Comparison of ENCODE assay signal across 1 cellular context in the genomic region with DNA sequence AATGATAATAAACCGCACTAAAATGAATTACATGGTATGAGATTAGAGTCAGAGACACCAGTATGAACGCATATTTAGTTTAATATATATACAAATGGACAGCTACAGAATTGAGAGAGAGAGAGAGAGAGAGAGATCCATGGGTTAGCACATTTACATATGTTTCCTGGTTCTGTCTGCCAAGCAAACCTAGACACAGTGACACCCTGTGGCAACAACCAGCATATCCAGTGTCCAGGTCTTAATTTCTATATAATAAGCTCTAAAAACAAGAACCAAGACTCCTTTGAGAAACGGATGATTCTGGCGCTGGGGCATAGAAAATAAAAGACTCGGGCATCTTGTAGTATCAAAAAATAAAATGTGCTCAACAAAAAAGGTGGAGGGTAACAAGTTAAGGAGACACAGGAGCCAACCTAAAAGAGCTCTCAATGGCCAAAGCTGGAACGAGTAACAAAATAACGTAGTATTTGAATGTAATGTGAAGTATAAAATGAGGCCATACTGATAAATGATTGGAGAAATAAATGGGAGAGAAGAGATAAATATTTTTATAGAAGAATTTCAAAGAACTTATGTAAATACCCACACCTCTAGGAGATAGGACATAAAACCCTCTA.
A peak's percentile ranks its signal among the peaks of the same experiment; 100 is the strongest.
TF ChIP-seq lines count a peak whose summit lies in the region.

No MANE protein-coding gene starts in this region.

TF ChIP-seq in H1, 55 proteins besides CTCF, POLR2A, EP300 and RAD21 (continued from another document):
- TF ChIP-seq, protein P1, sequence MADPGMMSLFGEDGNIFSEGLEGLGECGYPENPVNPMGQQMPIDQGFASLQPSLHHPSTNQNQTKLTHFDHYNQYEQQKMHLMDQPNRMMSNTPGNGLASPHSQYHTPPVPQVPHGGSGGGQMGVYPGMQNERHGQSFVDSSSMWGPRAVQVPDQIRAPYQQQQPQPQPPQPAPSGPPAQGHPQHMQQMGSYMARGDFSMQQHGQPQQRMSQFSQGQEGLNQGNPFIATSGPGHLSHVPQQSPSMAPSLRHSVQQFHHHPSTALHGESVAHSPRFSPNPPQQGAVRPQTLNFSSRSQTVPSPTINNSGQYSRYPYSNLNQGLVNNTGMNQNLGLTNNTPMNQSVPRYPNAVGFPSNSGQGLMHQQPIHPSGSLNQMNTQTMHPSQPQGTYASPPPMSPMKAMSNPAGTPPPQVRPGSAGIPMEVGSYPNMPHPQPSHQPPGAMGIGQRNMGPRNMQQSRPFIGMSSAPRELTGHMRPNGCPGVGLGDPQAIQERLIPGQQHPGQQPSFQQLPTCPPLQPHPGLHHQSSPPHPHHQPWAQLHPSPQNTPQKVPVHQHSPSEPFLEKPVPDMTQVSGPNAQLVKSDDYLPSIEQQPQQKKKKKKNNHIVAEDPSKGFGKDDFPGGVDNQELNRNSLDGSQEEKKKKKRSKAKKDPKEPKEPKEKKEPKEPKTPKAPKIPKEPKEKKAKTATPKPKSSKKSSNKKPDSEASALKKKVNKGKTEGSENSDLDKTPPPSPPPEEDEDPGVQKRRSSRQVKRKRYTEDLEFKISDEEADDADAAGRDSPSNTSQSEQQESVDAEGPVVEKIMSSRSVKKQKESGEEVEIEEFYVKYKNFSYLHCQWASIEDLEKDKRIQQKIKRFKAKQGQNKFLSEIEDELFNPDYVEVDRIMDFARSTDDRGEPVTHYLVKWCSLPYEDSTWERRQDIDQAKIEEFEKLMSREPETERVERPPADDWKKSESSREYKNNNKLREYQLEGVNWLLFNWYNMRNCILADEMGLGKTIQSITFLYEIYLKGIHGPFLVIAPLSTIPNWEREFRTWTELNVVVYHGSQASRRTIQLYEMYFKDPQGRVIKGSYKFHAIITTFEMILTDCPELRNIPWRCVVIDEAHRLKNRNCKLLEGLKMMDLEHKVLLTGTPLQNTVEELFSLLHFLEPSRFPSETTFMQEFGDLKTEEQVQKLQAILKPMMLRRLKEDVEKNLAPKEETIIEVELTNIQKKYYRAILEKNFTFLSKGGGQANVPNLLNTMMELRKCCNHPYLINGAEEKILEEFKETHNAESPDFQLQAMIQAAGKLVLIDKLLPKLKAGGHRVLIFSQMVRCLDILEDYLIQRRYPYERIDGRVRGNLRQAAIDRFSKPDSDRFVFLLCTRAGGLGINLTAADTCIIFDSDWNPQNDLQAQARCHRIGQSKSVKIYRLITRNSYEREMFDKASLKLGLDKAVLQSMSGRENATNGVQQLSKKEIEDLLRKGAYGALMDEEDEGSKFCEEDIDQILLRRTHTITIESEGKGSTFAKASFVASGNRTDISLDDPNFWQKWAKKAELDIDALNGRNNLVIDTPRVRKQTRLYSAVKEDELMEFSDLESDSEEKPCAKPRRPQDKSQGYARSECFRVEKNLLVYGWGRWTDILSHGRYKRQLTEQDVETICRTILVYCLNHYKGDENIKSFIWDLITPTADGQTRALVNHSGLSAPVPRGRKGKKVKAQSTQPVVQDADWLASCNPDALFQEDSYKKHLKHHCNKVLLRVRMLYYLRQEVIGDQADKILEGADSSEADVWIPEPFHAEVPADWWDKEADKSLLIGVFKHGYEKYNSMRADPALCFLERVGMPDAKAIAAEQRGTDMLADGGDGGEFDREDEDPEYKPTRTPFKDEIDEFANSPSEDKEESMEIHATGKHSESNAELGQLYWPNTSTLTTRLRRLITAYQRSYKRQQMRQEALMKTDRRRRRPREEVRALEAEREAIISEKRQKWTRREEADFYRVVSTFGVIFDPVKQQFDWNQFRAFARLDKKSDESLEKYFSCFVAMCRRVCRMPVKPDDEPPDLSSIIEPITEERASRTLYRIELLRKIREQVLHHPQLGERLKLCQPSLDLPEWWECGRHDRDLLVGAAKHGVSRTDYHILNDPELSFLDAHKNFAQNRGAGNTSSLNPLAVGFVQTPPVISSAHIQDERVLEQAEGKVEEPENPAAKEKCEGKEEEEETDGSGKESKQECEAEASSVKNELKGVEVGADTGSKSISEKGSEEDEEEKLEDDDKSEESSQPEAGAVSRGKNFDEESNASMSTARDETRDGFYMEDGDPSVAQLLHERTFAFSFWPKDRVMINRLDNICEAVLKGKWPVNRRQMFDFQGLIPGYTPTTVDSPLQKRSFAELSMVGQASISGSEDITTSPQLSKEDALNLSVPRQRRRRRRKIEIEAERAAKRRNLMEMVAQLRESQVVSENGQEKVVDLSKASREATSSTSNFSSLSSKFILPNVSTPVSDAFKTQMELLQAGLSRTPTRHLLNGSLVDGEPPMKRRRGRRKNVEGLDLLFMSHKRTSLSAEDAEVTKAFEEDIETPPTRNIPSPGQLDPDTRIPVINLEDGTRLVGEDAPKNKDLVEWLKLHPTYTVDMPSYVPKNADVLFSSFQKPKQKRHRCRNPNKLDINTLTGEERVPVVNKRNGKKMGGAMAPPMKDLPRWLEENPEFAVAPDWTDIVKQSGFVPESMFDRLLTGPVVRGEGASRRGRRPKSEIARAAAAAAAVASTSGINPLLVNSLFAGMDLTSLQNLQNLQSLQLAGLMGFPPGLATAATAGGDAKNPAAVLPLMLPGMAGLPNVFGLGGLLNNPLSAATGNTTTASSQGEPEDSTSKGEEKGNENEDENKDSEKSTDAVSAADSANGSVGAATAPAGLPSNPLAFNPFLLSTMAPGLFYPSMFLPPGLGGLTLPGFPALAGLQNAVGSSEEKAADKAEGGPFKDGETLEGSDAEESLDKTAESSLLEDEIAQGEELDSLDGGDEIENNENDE (IDR thresholded peaks at IDR 0.05; ENCODE audit: insufficient replicate concordance, low read length): no peak
- TF ChIP-seq, protein P2, sequence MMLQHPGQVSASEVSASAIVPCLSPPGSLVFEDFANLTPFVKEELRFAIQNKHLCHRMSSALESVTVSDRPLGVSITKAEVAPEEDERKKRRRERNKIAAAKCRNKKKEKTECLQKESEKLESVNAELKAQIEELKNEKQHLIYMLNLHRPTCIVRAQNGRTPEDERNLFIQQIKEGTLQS (IDR thresholded peaks at IDR 0.05; ENCODE audit: insufficient read depth, low read depth, low read length): no peak
- no peak for TF ChIP-seq BCL11A (IDR thresholded peaks at IDR 0.05; ENCODE audit: low read depth in 2 of 2, low read length in 2 of 2)
- TF ChIP-seq CREB1 (IDR thresholded peaks at IDR 0.05): no peak
- no peak for TF ChIP-seq SP4 (IDR thresholded peaks at IDR 0.05; ENCODE audit: low read length)
- TF ChIP-seq TAF7 (optimal IDR thresholded peaks at IDR 0.05; ENCODE audit: borderline replicate concordance, low read depth, low read length): no peak
- 0 out of 2 replicates have a peak, but pooled peaks have one; percentile 7 for TF ChIP-seq MAFK (IDR thresholded peaks at IDR 0.05; ENCODE audit: low read depth, low read length)
- TF ChIP-seq RBBP5 (IDR thresholded peaks at IDR 0.05; ENCODE audit: borderline replicate concordance, low read depth, low read length): no peak
- no peak for TF ChIP-seq NANOG (IDR thresholded peaks at IDR 0.05; ENCODE audit: insufficient read depth, low read depth, low read length, poor library complexity, severe bottlenecking)
- no peak for TF ChIP-seq GTF2F1 (IDR thresholded peaks at IDR 0.05; ENCODE audit: borderline replicate concordance, low read depth, low read length)
- TF ChIP-seq, protein P3, sequence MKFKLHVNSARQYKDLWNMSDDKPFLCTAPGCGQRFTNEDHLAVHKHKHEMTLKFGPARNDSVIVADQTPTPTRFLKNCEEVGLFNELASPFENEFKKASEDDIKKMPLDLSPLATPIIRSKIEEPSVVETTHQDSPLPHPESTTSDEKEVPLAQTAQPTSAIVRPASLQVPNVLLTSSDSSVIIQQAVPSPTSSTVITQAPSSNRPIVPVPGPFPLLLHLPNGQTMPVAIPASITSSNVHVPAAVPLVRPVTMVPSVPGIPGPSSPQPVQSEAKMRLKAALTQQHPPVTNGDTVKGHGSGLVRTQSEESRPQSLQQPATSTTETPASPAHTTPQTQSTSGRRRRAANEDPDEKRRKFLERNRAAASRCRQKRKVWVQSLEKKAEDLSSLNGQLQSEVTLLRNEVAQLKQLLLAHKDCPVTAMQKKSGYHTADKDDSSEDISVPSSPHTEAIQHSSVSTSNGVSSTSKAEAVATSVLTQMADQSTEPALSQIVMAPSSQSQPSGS (IDR thresholded peaks at IDR 0.05; ENCODE audit: low read length): no peak
